33 cellular contexts compared by ENCODE assay signal in genomic region chr5:177967221-177967887, GRCh38. TPM values are rescaled to one million over a fixed set of nuclear protein-coding genes. Genes with fewer than 3 reads are reported as not detected.
"Had no signal": no experiment of that assay in that cellular context is flagged by ENCODE, and none has a peak within 500 bp of the region (broad histone marks: within the 10 kb centered on the region; RNA-seq: fewer than 3 reads in every experiment).

No MANE protein-coding gene starts in this region.

- H3K4me3 Mint-ChIP-seq: activated B cell treated with CpG ODN at 0.5 μM for 24 hours; activated CD4-positive, alpha-beta T cell treated with anti-CD3 and anti-CD28 coated beads for 36 hours; activated CD8-positive, alpha-beta memory T cell treated with anti-CD3 and anti-CD28 coated beads, Interleukin-2, amount 10 ng/mL, durations not matched to agents 7 days and 5 days; activated CD8-positive, alpha-beta T cell treated with anti-CD3 and anti-CD28 coated beads, Interleukin-2, amount 10 ng/mL, durations not matched to agents 7 days and 5 days; activated naive CD8-positive, alpha-beta T cell; nephron; T-helper 2 cell treated with Interferon-gamma antibody and Interleukin-4, amounts not matched to agents 5 μg/mL and 100 μg/mL, for 36 hours had no signal

- H3K27me3 Mint-ChIP-seq: activated CD4-positive, alpha-beta T cell treated with anti-CD3 and anti-CD28 coated beads for 36 hours; progenitor cell of endocrine pancreas had no signal

- H3K4me3 ChIP-seq: body of pancreas, cardiac muscle cell, colonic mucosa, gastroesophageal sphincter, mucosa of descending colon, ovary, right lobe of liver, thoracic aorta had no signal

- H3K27ac Mint-ChIP-seq: activated B cell treated with CpG ODN at 0.5 μM for 24 hours; activated CD4-positive, alpha-beta T cell treated with anti-CD3 and anti-CD28 coated beads for 36 hours; activated CD8-positive, alpha-beta memory T cell treated with anti-CD3 and anti-CD28 coated beads, Interleukin-2, amount 10 ng/mL, durations not matched to agents 7 days and 5 days; activated CD8-positive, alpha-beta T cell treated with anti-CD3 and anti-CD28 coated beads, Interleukin-2, amount 10 ng/mL, durations not matched to agents 7 days and 5 days; activated naive CD8-positive, alpha-beta T cell; nephron; progenitor cell of endocrine pancreas; T-helper 2 cell treated with Interferon-gamma antibody and Interleukin-4, amounts not matched to agents 5 μg/mL and 100 μg/mL, for 36 hours had no signal

- DNase-seq: activated B cell treated with CpG ODN at 0.5 μM for 24 hours; activated CD4-positive, alpha-beta T cell treated with anti-CD3 and anti-CD28 coated beads for 36 hours; activated CD8-positive, alpha-beta memory T cell treated with anti-CD3 and anti-CD28 coated beads, Interleukin-2, amount 10 ng/mL, durations not matched to agents 7 days and 5 days; activated CD8-positive, alpha-beta T cell treated with anti-CD3 and anti-CD28 coated beads, Interleukin-2, amount 10 ng/mL, durations not matched to agents 7 days and 5 days; activated naive CD4-positive, alpha-beta T cell; activated T-cell treated with anti-CD3 and anti-CD28 coated beads, Interleukin-2, amount 50 U/mL, for 48 hours; anterior cingulate cortex; body of pancreas; cerebellar nuclear complex; colonic mucosa; head of caudate nucleus; hippocampal formation; left cardiac atrium; left ventricle myocardium superior; mucosa of descending colon; right lobe of liver; stimulated activated CD4-positive, alpha-beta T cell treated with anti-CD3 and anti-CD28 coated beads, Interleukin-2, amount 100 ng/mL, for 48 hours; stimulated activated naive CD8-positive, alpha-beta T cell treated with anti-CD3 and anti-CD28 coated beads, Interleukin-15, Interleukin-2, amounts not matched to agents 100 U/mL and 50 U/mL, for 24 hours; trophoblast cell had no signal

- H3K4me1 Mint-ChIP-seq: activated B cell treated with CpG ODN at 0.5 μM for 24 hours had no signal

- H3K27me3 ChIP-seq: body of pancreas, cardiac muscle cell, colonic mucosa, ovary, right lobe of liver had no signal

- H3K9me3 Mint-ChIP-seq: activated B cell treated with CpG ODN at 0.5 μM for 24 hours; nephron; T-helper 2 cell treated with Interferon-gamma antibody and Interleukin-4, amounts not matched to agents 5 μg/mL and 100 μg/mL, for 36 hours had no signal

- H3K36me3 Mint-ChIP-seq: activated CD8-positive, alpha-beta memory T cell treated with anti-CD3 and anti-CD28 coated beads, Interleukin-2, amount 10 ng/mL, durations not matched to agents 7 days and 5 days had no signal

- ATAC-seq: activated CD4-positive, alpha-beta T cell treated with anti-CD3 and anti-CD28 coated beads for 36 hours; activated CD8-positive, alpha-beta memory T cell treated with anti-CD3 and anti-CD28 coated beads, Interleukin-2, amount 10 ng/mL, durations not matched to agents 7 days and 5 days; activated CD8-positive, alpha-beta T cell treated with anti-CD3 and anti-CD28 coated beads, Interleukin-2, amount 10 ng/mL, durations not matched to agents 7 days and 5 days; esophagus mucosa; gastroesophageal sphincter; left cardiac atrium; left ventricle myocardium superior; mucosa of descending colon; right lobe of liver; stimulated activated naive CD8-positive, alpha-beta T cell treated with anti-CD3 and anti-CD28 coated beads, Interleukin-15, Interleukin-2, amounts not matched to agents 100 U/mL and 50 U/mL, for 24 hours had no signal

- H3K36me3 ChIP-seq: cardiac muscle cell, colonic mucosa, gastroesophageal sphincter, ovary, right lobe of liver, thoracic aorta had no signal

RNA-seq across cellular contexts. Expression of gene PROP1, which starts 28.7 kb away (rescaled TPM):
- total RNA-seq: activated B cell treated with CpG ODN at 0.5 μM for 24 hours; activated CD4-positive, alpha-beta T cell treated with anti-CD3 and anti-CD28 coated beads for 36 hours; activated CD8-positive, alpha-beta memory T cell treated with anti-CD3 and anti-CD28 coated beads, Interleukin-2, amount 10 ng/mL, durations not matched to agents 7 days and 5 days; activated CD8-positive, alpha-beta T cell treated with anti-CD3 and anti-CD28 coated beads, Interleukin-2, amount 10 ng/mL, durations not matched to agents 7 days and 5 days; body of pancreas; cardiac muscle cell; colonic mucosa; esophagus mucosa; gastroesophageal sphincter; left cardiac atrium; left ventricle myocardium superior; lung microvascular endothelial cell; mesenteric fat pad; mucosa of descending colon; myocyte; ovary; progenitor cell of endocrine pancreas; renal cortical epithelial cell; right lobe of liver; skeletal muscle tissue; thoracic aorta had no signal
